ENCODE assay signal across 1 cellular context in genomic region chr3:150169279-150169970, GRCh38.
TF ChIP-seq lines count a peak whose summit lies in the region.

No MANE protein-coding gene starts in this region.

TF ChIP-seq in HepG2, 621 proteins besides CTCF, POLR2A, EP300 and RAD21 (continued from another document):
- TF ChIP-seq NFE2L2 (IDR thresholded peaks at IDR 0.05; ENCODE audit: low read length) (peak; percentile 75), MAFK (conservative IDR thresholded peaks at IDR 0.05 in 1 of 2, IDR thresholded peaks at IDR 0.05 in 1 of 2; ENCODE audit: low read length in 2 of 2) (0 out of 4 replicates have a peak, but pooled peaks of 1 of the 2 experiments have one; percentile 18), ZNF772 (CRISPR knock-in tag; IDR thresholded peaks at IDR 0.05) (no peak)
